In the genomic region with DNA sequence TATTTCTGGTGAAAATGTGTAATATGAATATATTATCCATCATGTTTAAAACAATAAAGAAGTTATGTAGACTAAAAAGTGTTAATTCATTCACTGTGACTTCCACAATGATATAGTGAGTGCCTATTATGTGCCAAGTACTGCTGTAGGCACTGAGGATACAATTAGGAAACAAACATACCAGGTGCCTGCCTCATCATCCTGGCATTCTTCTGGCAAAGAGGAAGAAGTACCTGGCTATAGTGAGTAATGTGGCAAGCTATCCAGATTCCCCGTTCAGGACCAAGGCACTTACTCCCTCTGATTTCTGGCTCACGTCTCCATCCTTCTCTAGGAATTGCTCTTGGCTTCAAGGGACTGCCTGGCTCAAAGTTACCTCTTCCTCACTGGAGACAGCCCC, we compare ENCODE assay signal across 20 cellular contexts.
"Had no signal": no experiment of that assay in that cellular context is flagged by ENCODE, and none has a peak within 500 bp of the region (broad histone marks: within the 10 kb centered on the region; RNA-seq: fewer than 3 reads in every experiment).

No MANE protein-coding gene starts in this region.

- H3K4me3 Mint-ChIP-seq: activated T-cell treated with anti-CD3 and anti-CD28 coated beads, Interleukin-2, amount 50 U/mL, for 72 hours; natural killer cell; stimulated activated memory B cell treated with anti-CD40 and anti-IgM and Interleukin-4, amounts not matched to agents 10 μg/mL and 1 μg/mL and 100 μg/mL, for 72 hours had no signal

- H3K27me3 ChIP-seq: ascending aorta, hepatocyte, spleen, upper lobe of right lung had no signal

- DNase-seq: activated CD4-positive, alpha-beta T cell treated with anti-CD3 and anti-CD28 coated beads, Interleukin-2, amount 50 U/mL, for 4 hours; activated effector memory CD4-positive, alpha-beta T cell treated with anti-CD3 and anti-CD28 coated beads, Interleukin-2, amount 50 U/mL, for 16 hours; activated naive CD4-positive, alpha-beta T cell treated with anti-CD3 and anti-CD28 coated beads, Interleukin-2, amount 50 U/mL, for 16 hours; activated T-cell treated with anti-CD3 and anti-CD28 coated beads, Interleukin-2, amount 50 U/mL, for 72 hours; cerebellar nuclear complex; cortex of kidney; effector CD8-positive, alpha-beta T cell; foreskin fibroblast; left colon; lower lobe of right lung; natural killer cell; posterior cingulate gyrus; retina; spleen; stimulated activated CD4-positive, alpha-beta T cell treated with anti-CD3 and anti-CD28 coated beads, Interleukin-4, amount 100 ng/mL, for 4 hours; upper lobe of right lung had no signal

- H3K4me3 ChIP-seq: ascending aorta, hepatocyte, lower lobe of right lung, spleen, thoracic aorta, upper lobe of right lung had no signal

- H3K9me3 Mint-ChIP-seq: activated T-cell treated with anti-CD3 and anti-CD28 coated beads, Interleukin-2, amount 50 U/mL, for 72 hours; natural killer cell; stimulated activated memory B cell treated with anti-CD40 and anti-IgM and Interleukin-4, amounts not matched to agents 10 μg/mL and 1 μg/mL and 100 μg/mL, for 72 hours had no signal

- H3K27me3 Mint-ChIP-seq: stimulated activated memory B cell treated with anti-CD40 and anti-IgM and Interleukin-4, amounts not matched to agents 10 μg/mL and 1 μg/mL and 100 μg/mL, for 72 hours had no signal

- H3K4me1 ChIP-seq: ascending aorta, lower lobe of right lung, upper lobe of right lung had no signal

- ATAC-seq: activated T-cell treated with anti-CD3 and anti-CD28 coated beads, Interleukin-2, amount 50 U/mL, for 72 hours; left colon; lower lobe of right lung; natural killer cell; stimulated activated memory B cell treated with anti-CD40 and anti-IgM and Interleukin-4, amounts not matched to agents 10 μg/mL and 1 μg/mL and 100 μg/mL, for 72 hours; upper lobe of right lung had no signal

- H3K4me2 ChIP-seq: hepatocyte had no signal

- H3K27ac ChIP-seq: ascending aorta, hepatocyte, lower lobe of right lung, spleen, thoracic aorta, upper lobe of right lung had no signal

- H3K36me3 ChIP-seq: ascending aorta, lower lobe of right lung, spleen, thoracic aorta, upper lobe of right lung had no signal

- H3K27ac Mint-ChIP-seq: activated T-cell treated with anti-CD3 and anti-CD28 coated beads, Interleukin-2, amount 50 U/mL, for 72 hours; natural killer cell; stimulated activated memory B cell treated with anti-CD40 and anti-IgM and Interleukin-4, amounts not matched to agents 10 μg/mL and 1 μg/mL and 100 μg/mL, for 72 hours had no signal

- H3K79me2 ChIP-seq: hepatocyte had no signal

- H3K36me3 Mint-ChIP-seq: natural killer cell; stimulated activated memory B cell treated with anti-CD40 and anti-IgM and Interleukin-4, amounts not matched to agents 10 μg/mL and 1 μg/mL and 100 μg/mL, for 72 hours had no signal

- H3K4me1 Mint-ChIP-seq: natural killer cell; stimulated activated memory B cell treated with anti-CD40 and anti-IgM and Interleukin-4, amounts not matched to agents 10 μg/mL and 1 μg/mL and 100 μg/mL, for 72 hours had no signal

- H2AFZ ChIP-seq: hepatocyte had no signal
